Comparison of ENCODE assay signal across 6 cellular contexts in the genomic region with DNA sequence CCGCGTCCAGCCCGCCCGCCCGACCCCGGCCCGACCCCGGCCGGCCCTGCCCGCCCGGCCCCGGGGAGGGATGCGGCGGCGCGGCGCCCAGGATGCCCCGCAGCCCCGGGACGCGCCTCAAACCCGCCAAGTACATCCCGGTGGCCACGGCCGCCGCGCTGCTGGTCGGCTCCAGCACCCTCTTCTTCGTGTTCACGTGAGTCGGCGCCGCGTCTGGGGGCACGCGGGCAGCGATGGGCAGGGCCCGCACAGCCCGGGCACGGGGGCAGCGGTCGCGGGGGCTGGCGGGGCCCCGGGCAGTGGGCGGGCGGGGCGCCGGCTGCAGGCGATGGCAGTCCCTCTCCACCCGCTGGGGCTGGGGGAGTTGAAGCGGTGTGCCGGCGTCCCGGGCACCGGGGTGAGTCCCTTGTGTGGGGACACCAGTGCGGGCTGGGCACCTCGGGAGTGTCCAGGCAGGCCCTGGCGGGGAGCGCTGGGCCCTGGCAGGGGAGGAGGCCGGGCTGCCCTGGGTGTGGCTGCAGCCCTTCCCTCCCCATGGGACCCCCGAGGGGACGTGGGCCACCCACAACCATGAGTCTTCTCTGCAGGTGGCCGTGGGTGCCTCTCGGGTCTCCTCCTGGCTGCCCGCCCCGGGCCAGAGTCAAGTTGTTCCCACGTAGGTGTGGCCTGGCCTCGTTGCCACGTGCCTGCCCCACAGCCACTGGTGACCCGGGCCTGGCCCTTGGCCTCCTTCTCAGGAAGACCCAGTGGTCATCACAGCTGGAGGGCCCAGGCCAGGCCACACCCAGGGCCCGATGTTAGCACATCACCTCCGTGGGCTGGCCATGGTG. TPM values are rescaled to one million over a fixed set of nuclear protein-coding genes. Genes with fewer than 3 reads are reported as not detected.
DNase-seq lines count a peak whose midpoint lies in the region; FAIRE-seq and TF ChIP-seq lines count a peak whose summit lies in the region.

No MANE protein-coding gene starts in this region.

- H3K9me3 ChIP-seq in Caco-2 (no peaks in the 10 kb centered on the region), MG63 (no peaks in the 10 kb centered on the region)

- H3K4me3 Mint-ChIP-seq in Caco-2 (ENCODE audit: unreplicated experiment) = peak overlapping the region; percentile 64

- FAIRE-seq in GM12892 (lab: Jason Lieb, UNC) = no peak

- H3K4me3 ChIP-seq in Caco-2 (ENCODE audit: low read depth, low read length) = peak overlapping the region; percentile 88
- peak overlapping the region; percentile 69 for H3K4me3 ChIP-seq in MG63
- H3K4me3 ChIP-seq in epithelial cell of proximal tubule (ENCODE audit: low read depth, low read length) = peak overlapping the region; percentile 81
- H3K4me3 ChIP-seq in skin epidermis = peak overlapping the region; percentile 71 to 99 (median 86)

- no peaks in the 10 kb centered on the region for H3K4me1 Mint-ChIP-seq in Caco-2 (ENCODE audit: low read depth, unreplicated experiment)

- no TSS peak for BruUV-seq in Caco-2 (replicated peaks; lab: Mats Ljungman, UMichigan)

- H3K9me3 Mint-ChIP-seq in Caco-2 (ENCODE audit: unreplicated experiment) = no peaks in the 10 kb centered on the region

- POLR2A ChIA-PET in Caco-2 (lab: Charles Lee) = no interaction called here

- no peak for TF ChIP-seq POLR2A in GM12892 (IDR thresholded peaks at IDR 0.05; ENCODE audit: low read depth, low read length)

- intact Hi-C loops in Caco-2 (cut with micrococcal nuclease; ENCODE audit: unreplicated experiment) = no loop called here

- no peak for TF ChIP-seq CTCF in Caco-2 (IDR thresholded peaks at IDR 0.05; ENCODE audit: insufficient read depth in 1 of 2, low read depth in 1 of 2, low read length in 1 of 2, severe bottlenecking in 1 of 2, unreplicated experiment in 1 of 2)
- TF ChIP-seq CTCF in epithelial cell of proximal tubule (conservative IDR thresholded peaks at IDR 0.05; ENCODE audit: low read depth, low read length) = no peak

- H3K36me3 ChIP-seq in Caco-2 (ENCODE audit: control insufficient read depth, insufficient read depth, low read length) (no peaks in the 10 kb centered on the region; the same call in 1 of the 2 replicates), MG63 (peaks cover 9% of the 10 kb centered on the region)

- H3K27me3 ChIP-seq in Caco-2 (replicated peaks; ENCODE audit: control insufficient read depth, insufficient read depth, low read length) (no peaks in the 10 kb centered on the region), MG63 (no peaks in the 10 kb centered on the region)

- peaks cover 37% of the 10 kb centered on the region for H3K36me3 Mint-ChIP-seq in Caco-2 (ENCODE audit: insufficient read depth, unreplicated experiment)

- DNase-seq in Caco-2 = no peak
- DNase-seq in MG63 = peak; percentile 66
- DNase-seq in epithelial cell of proximal tubule (ENCODE audit: low read depth) = no peak
- no peak for DNase-seq in iPS-NIHi7 (ENCODE audit: extremely low spot score)
- no peak for DNase-seq in GM12892 (ENCODE audit: insufficient read length)

- peak overlapping the region; percentile 26 to 86 (median 69) for H3K27ac ChIP-seq in skin epidermis

- H3K4me1 ChIP-seq in Caco-2 = no peaks in the 10 kb centered on the region

- CTCF ChIA-PET in Caco-2 (lab: Charles Lee) = no interaction called here

- H3K27ac Mint-ChIP-seq in Caco-2 (ENCODE audit: unreplicated experiment) = no peak overlapping the region

- no peaks in the 10 kb centered on the region for H3K27me3 Mint-ChIP-seq in Caco-2 (ENCODE audit: insufficient read depth, unreplicated experiment)

RNA-seq across cellular contexts. Expression of a gene that starts 0.5 kb away (rescaled TPM):
- total RNA-seq in Caco-2 (2022) (39.9 and 45.7 TPM in 2 replicates), epithelial cell of proximal tubule (14.8 and 37.8 TPM in 2 replicates)
- 1.4 and 9.6 TPM in 2 replicates for total RNA-seq in MG63 (2014; rRNA removed; shearing (Covaris generic); ENCODE audit: low replicate concordance)
- 9.0 TPM for polyA plus RNA-seq in GM12892 (2012; ENCODE audit: missing spikeins)

RNA-seq across cellular contexts. Expression of a gene that starts 15.0 kb away (rescaled TPM):
- total RNA-seq in Caco-2 (2022) (41.1 and 43.0 TPM in 2 replicates), epithelial cell of proximal tubule (21.3 and 52.7 TPM in 2 replicates)
- total RNA-seq in MG63 (2014; rRNA removed; shearing (Covaris generic); ENCODE audit: low replicate concordance) = 39.4 and 43.4 TPM in 2 replicates
- 33.0 TPM for polyA plus RNA-seq in GM12892 (2012; ENCODE audit: missing spikeins)

RNA-seq across cellular contexts. Expression of a gene that starts 16.2 kb away (rescaled TPM):
- total RNA-seq in Caco-2 (2022) (365 and 385 TPM in 2 replicates), epithelial cell of proximal tubule (1,034 and 1,401 TPM in 2 replicates)
- 841 and 1,160 TPM in 2 replicates for total RNA-seq in MG63 (2014; rRNA removed; shearing (Covaris generic); ENCODE audit: low replicate concordance)
- polyA plus RNA-seq in GM12892 (2012; ENCODE audit: missing spikeins) = 257 TPM

RNA-seq across cellular contexts. Expression of a gene that starts 18.8 kb away (rescaled TPM):
- not detected in 2 replicates for total RNA-seq in Caco-2 (2022)
- not detected in 2 replicates for total RNA-seq in MG63 (2014; rRNA removed; shearing (Covaris generic); ENCODE audit: low replicate concordance)
- 0.36 TPM in 1 of 2 replicates, not detected in the other for total RNA-seq in epithelial cell of proximal tubule
- polyA plus RNA-seq in GM12892 (2012; ENCODE audit: missing spikeins) = not detected

RNA-seq across cellular contexts. Expression of a gene that starts 52.0 kb away (rescaled TPM):
- total RNA-seq in Caco-2 (2022) (53.1 and 60.0 TPM in 2 replicates), epithelial cell of proximal tubule (26.3 and 26.5 TPM in 2 replicates)
- total RNA-seq in MG63 (2014; rRNA removed; shearing (Covaris generic); ENCODE audit: low replicate concordance) = 16.3 and 31.0 TPM in 2 replicates
- polyA plus RNA-seq in GM12892 (2012; ENCODE audit: missing spikeins) = 19.9 TPM
